ENCODE assay signal across 1 cellular context in the genomic region with DNA sequence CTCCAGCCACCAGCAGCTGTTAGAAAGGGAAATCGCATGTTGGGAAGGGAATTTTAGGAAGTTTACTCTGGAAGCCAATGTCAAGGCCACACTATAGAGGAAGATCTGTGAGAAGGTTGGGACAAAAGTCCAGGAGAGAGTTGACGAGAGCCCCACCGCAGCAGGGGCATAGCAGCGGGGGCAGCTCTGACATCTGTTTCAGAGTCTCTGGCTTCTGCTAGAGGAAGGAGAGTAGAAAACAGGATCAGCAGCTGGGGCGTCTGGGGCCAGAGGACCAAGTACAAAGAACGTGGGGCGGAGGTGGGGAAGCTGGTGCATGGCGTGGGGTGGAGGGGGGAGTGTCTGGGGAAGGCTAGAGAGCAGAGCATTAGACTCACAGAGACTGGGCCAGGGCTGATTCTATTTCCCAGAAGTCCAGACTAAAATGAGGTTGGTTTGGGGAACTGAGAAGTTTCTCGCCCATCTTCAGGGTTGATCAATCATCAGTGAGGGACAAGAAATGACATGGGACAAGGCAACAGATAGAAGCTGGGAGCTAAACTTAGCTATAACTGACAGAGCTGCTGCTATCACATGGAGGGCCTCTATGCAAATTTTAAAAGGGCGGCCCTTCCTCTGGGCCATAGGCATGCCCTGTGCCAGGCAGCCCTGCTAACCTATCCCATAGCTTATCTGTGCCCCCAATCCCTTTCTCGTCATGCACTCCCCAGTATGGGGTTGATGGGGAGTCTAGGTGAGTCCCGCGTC.
TF ChIP-seq lines count a peak whose summit lies in the region.

No MANE protein-coding gene starts in this region.

TF ChIP-seq in K562, 482 proteins besides CTCF, POLR2A, EP300 and RAD21:
- TF ChIP-seq ERF (CRISPR knock-in tag; IDR thresholded peaks at IDR 0.05), result no peak
- TF ChIP-seq FOXA3 (CRISPR knock-in tag; conservative IDR thresholded peaks at IDR 0.05 in 1 of 2, IDR thresholded peaks at IDR 0.05 in 1 of 2), result no peak
- TF ChIP-seq ARNT (IDR thresholded peaks at IDR 0.05), result no peak
- TF ChIP-seq, protein P1, sequence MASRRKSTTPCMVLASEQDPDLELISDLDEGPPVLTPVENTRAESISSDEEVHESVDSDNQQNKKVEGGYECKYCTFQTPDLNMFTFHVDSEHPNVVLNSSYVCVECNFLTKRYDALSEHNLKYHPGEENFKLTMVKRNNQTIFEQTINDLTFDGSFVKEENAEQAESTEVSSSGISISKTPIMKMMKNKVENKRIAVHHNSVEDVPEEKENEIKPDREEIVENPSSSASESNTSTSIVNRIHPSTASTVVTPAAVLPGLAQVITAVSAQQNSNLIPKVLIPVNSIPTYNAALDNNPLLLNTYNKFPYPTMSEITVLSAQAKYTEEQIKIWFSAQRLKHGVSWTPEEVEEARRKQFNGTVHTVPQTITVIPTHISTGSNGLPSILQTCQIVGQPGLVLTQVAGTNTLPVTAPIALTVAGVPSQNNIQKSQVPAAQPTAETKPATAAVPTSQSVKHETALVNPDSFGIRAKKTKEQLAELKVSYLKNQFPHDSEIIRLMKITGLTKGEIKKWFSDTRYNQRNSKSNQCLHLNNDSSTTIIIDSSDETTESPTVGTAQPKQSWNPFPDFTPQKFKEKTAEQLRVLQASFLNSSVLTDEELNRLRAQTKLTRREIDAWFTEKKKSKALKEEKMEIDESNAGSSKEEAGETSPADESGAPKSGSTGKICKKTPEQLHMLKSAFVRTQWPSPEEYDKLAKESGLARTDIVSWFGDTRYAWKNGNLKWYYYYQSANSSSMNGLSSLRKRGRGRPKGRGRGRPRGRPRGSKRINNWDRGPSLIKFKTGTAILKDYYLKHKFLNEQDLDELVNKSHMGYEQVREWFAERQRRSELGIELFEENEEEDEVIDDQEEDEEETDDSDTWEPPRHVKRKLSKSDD (conservative IDR thresholded peaks at IDR 0.05; ENCODE audit: low read length), result no peak
- no peak for TF ChIP-seq ZNF696 (CRISPR knock-in tag; conservative IDR thresholded peaks at IDR 0.05)
